9 cellular contexts compared by ENCODE assay signal in genomic region chr20:841568-842546, GRCh38. TPM values are rescaled to one million over a fixed set of nuclear protein-coding genes. Genes with fewer than 3 reads are reported as not detected.
A peak's percentile ranks its signal among the peaks of the same experiment; 100 is the strongest.
DNase-seq lines count a peak whose midpoint lies in the region; ATAC-seq and TF ChIP-seq lines count a peak whose summit lies in the region.
"Had no signal": no experiment of that assay in that cellular context is flagged by ENCODE, and none has a peak within 500 bp of the region (broad histone marks: within the 10 kb centered on the region; RNA-seq: fewer than 3 reads in every experiment).

No MANE protein-coding gene starts in this region.

- H3K4me3 Mint-ChIP-seq in progenitor cell of endocrine pancreas (ENCODE audit: low read depth), result peak overlapping the region; percentile 83

- no peaks in the 10 kb centered on the region for H3K36me3 ChIP-seq in PC-9 (ENCODE audit: low read depth)
- peaks cover 2% of the 10 kb centered on the region for H3K36me3 ChIP-seq in fibroblast of lung (ENCODE audit: control insufficient read depth, insufficient read depth, low read length)
- H3K36me3 ChIP-seq in SK-N-SH (replicated peaks in 1 of 2; ENCODE audit: control insufficient read depth in 1 of 2, insufficient read depth in 2 of 2, low read length in 1 of 2), result peaks cover 0 to 4% of the 10 kb centered on the region in 2 experiments

- H3K9ac ChIP-seq in fibroblast of lung (ENCODE audit: insufficient read depth, low read length) (peak overlapping the region; percentile 41), SK-N-SH (no peak overlapping the region)

- H3K27ac ChIP-seq in PC-9 (peak overlapping the region; percentile 58), fibroblast of lung (ENCODE audit: insufficient read depth, low read length) (no peak overlapping the region), SK-N-SH (ENCODE audit: low read depth in 2 of 2, low read length in 1 of 2) (no peak overlapping the region)

- peaks cover 5% of the 10 kb centered on the region for H3K36me3 Mint-ChIP-seq in progenitor cell of endocrine pancreas (ENCODE audit: insufficient read depth)

- H3K4me3 ChIP-seq in PC-9 (peak overlapping the region; percentile 77), fibroblast of lung (replicated peaks in 1 of 4; ENCODE audit: control extremely low read depth in 1 of 4, insufficient read depth in 1 of 4, low read depth in 3 of 4, low read length in 4 of 4) (peak overlapping the region in 3 of 4 experiments; percentile 22 to 51 (median 33)), SK-N-SH (ENCODE audit: low read depth in 2 of 2, low read length in 1 of 2) (no peak overlapping the region)

- peaks cover 4% of the 10 kb centered on the region for H3K9me3 Mint-ChIP-seq in progenitor cell of endocrine pancreas (ENCODE audit: low read depth)

- intact Hi-C loops in PC-9 (cut with micrococcal nuclease; ENCODE audit: unreplicated experiment), result loop anchor here (1.0 kb wide), 1 partner anchor 14 kb away; no protein-coding TSS in a partner anchor

- H2AFZ ChIP-seq in PC-9 (peak overlapping the region; percentile 79), fibroblast of lung (ENCODE audit: low read length) (no peak overlapping the region), SK-N-SH (ENCODE audit: low read depth) (no peak overlapping the region)

- CTCF ChIA-PET in PC-9 (lab: Charles Lee), result no interaction called here
- CTCF ChIA-PET in SK-N-SH (lab: Yijun Ruan, JAX), result interaction anchor here (0.6 to 3.8 kb wide), 2 partner anchors 23 to 267 kb away, joined by 3 to 10 read pairs; no protein-coding TSS in a partner anchor

- DNase-seq in GM10266 (ENCODE audit: extremely low spot score) (peak; percentile 38), PC-9 (peak; percentile 77 to 84), fibroblast of lung (ENCODE audit: low read depth in 2 of 2) (no peak), progenitor cell of endocrine pancreas (ENCODE audit: low spot score, unreplicated experiment) (peak; percentile 28), SK-N-SH (no peak)
- DNase-seq: HCEC 1CT had no signal

- H3K4me1 ChIP-seq in PC-9 (replicated peaks; ENCODE audit: insufficient read depth) (peaks cover 33% of the 10 kb centered on the region), fibroblast of lung (ENCODE audit: control insufficient read depth, extremely low read depth, insufficient read depth, low read length) (peaks cover 2% of the 10 kb centered on the region), SK-N-SH (ENCODE audit: control insufficient read depth in 1 of 2, insufficient read depth in 2 of 2, low read depth in 1 of 2, low read length in 1 of 2) (peaks cover 0 to 33% of the 10 kb centered on the region in 2 experiments; a peak in 1 of 4 replicates)

- peaks cover 3% of the 10 kb centered on the region for H3K27me3 Mint-ChIP-seq in progenitor cell of endocrine pancreas

- TSS peak; percentile 85 for BruUV-seq in PC-9 (replicated peaks; lab: Mats Ljungman, UMichigan)

- H3K4me2 ChIP-seq in PC-9 (peak overlapping the region; percentile 80), fibroblast of lung (ENCODE audit: extremely low read depth, insufficient read depth, low read length) (peak overlapping the region; percentile 52), SK-N-SH (no peak overlapping the region)

- TF ChIP-seq RAD21 in SK-N-SH (IDR thresholded peaks at IDR 0.05; ENCODE audit: low read length), result no peak

- TF ChIP-seq EP300 in SK-N-SH (IDR thresholded peaks at IDR 0.05; ENCODE audit: borderline replicate concordance in 1 of 2, low read depth in 1 of 2, low read length in 1 of 2), result no peak

- POLR2A ChIA-PET in PC-9 (lab: Charles Lee; ENCODE audit: unreplicated experiment) (no interaction called here), SK-N-SH (lab: Yijun Ruan, JAX) (no interaction called here)

- no peaks in the 10 kb centered on the region for H3K9me3 ChIP-seq in PC-9 (ENCODE audit: insufficient read depth, low read depth)
- H3K9me3 ChIP-seq in fibroblast of lung (ENCODE audit: control insufficient read depth, insufficient read depth, low read depth, low read length), result no peaks in the 10 kb centered on the region
- no peaks in the 10 kb centered on the region for H3K9me3 ChIP-seq in SK-N-SH

- H4K20me1 ChIP-seq in PC-9 (ENCODE audit: insufficient read depth) (no peaks in the 10 kb centered on the region; the same call in 1 of the 2 replicates), fibroblast of lung (ENCODE audit: control insufficient read depth, extremely low read depth, insufficient read depth, low read length) (no peaks in the 10 kb centered on the region), SK-N-SH (ENCODE audit: insufficient read depth) (no peaks in the 10 kb centered on the region)

- H3F3A ChIP-seq in PC-9 (ENCODE audit: insufficient read depth, low read depth) (peaks cover 13% of the 10 kb centered on the region; the same call in 1 of the 2 replicates), SK-N-SH (replicated peaks; ENCODE audit: insufficient read depth) (no peaks in the 10 kb centered on the region)

- ATAC-seq in HG02981 (IDR thresholded peaks at IDR 0.05; ENCODE audit: unreplicated experiment), result no peak
- ATAC-seq in HG03521 (IDR thresholded peaks at IDR 0.05; ENCODE audit: unreplicated experiment), result no peak
- no peak for ATAC-seq in HG03280 (IDR thresholded peaks at IDR 0.05; ENCODE audit: unreplicated experiment)

- peaks cover 80% of the 10 kb centered on the region for H3K79me2 ChIP-seq in PC-9 (ENCODE audit: low read depth)
- H3K79me2 ChIP-seq in fibroblast of lung (ENCODE audit: control insufficient read depth, insufficient read depth, low read length), result peaks cover 39% of the 10 kb centered on the region
- H3K79me2 ChIP-seq in SK-N-SH (ENCODE audit: insufficient read depth), result peaks cover 51% of the 10 kb centered on the region

- TF ChIP-seq CTCF in GM10266 (IDR thresholded peaks at IDR 0.05; ENCODE audit: control insufficient read depth, insufficient read depth, low read depth, missing control alignments), result no peak
- TF ChIP-seq CTCF in PC-9 (conservative IDR thresholded peaks at IDR 0.05), result no peak
- no peak for TF ChIP-seq CTCF in fibroblast of lung (conservative IDR thresholded peaks at IDR 0.05 in 1 of 2, IDR thresholded peaks at IDR 0.05 in 1 of 2; ENCODE audit: low read depth in 1 of 2, low read length in 2 of 2)
- peak; percentile 22 for TF ChIP-seq CTCF in progenitor cell of endocrine pancreas (IDR thresholded peaks at IDR 0.05; ENCODE audit: unreplicated experiment)
- no peak for TF ChIP-seq CTCF in SK-N-SH (IDR thresholded peaks at IDR 0.05)

- peaks cover 10% of the 10 kb centered on the region for H3K4me1 Mint-ChIP-seq in progenitor cell of endocrine pancreas (ENCODE audit: low read depth)

- H3K27ac Mint-ChIP-seq in progenitor cell of endocrine pancreas, result peak overlapping the region; percentile 79

- H3K27me3 ChIP-seq in PC-9 (ENCODE audit: insufficient read depth, low read depth), result no peaks in the 10 kb centered on the region
- H3K27me3 ChIP-seq in fibroblast of lung (ENCODE audit: control insufficient read depth, insufficient read depth, low read length), result no peaks in the 10 kb centered on the region
- no peaks in the 10 kb centered on the region for H3K27me3 ChIP-seq in SK-N-SH (ENCODE audit: insufficient read depth)

- 89% methylated on average over 39 of the region's 62 CpGs for WGBS in SK-N-SH (ENCODE audit: low lambda C conversion rate)

- H3K9me2 ChIP-seq in PC-9 (ENCODE audit: insufficient read depth), result no peaks in the 10 kb centered on the region
- H3K9me2 ChIP-seq in SK-N-SH, result no peaks in the 10 kb centered on the region

TF ChIP-seq in SK-N-SH, 30 proteins besides CTCF, POLR2A, EP300 and RAD21 (continues in another document):
- TF ChIP-seq RCOR1 (IDR thresholded peaks at IDR 0.05; ENCODE audit: low read length), result no peak
- no peak for TF ChIP-seq USF1 (IDR thresholded peaks at IDR 0.05; ENCODE audit: borderline replicate concordance, low read depth)
- TF ChIP-seq ZBTB33 (IDR thresholded peaks at IDR 0.05; ENCODE audit: borderline replicate concordance, low read depth), result no peak
- no peak for TF ChIP-seq PBX3 (IDR thresholded peaks at IDR 0.05)
- TF ChIP-seq CHD2 (IDR thresholded peaks at IDR 0.05; ENCODE audit: low read length, partially characterized antibody), result no peak
- TF ChIP-seq TCF12 (IDR thresholded peaks at IDR 0.05), result no peak

RNA-seq across cellular contexts. Expression of gene FAM110A, which starts 8.3 kb away (rescaled TPM):
- total RNA-seq in PC-9 (2021), result 30.8 and 36.6 TPM in 2 replicates
- total RNA-seq in fibroblast of lung, result 1.3 and 1.8 TPM in 2 replicates
- 1.5 and 4.0 TPM in 2 replicates for polyA plus RNA-seq in fibroblast of lung
- polyA plus RNA-seq in fibroblast of lung (2012), result 2.3 and 6.6 TPM in 2 replicates
- 0.86 and 6.2 TPM in 2 replicates for polyA minus RNA-seq in fibroblast of lung (ENCODE audit: low replicate concordance)
- 17.4 and 17.9 TPM in 2 replicates for total RNA-seq in progenitor cell of endocrine pancreas
- polyA plus RNA-seq in SK-N-SH (2012; rRNA removed), result 2.5 and 3.8 TPM in 2 replicates
- 1.9 and 2.3 TPM in 2 replicates for polyA plus RNA-seq in SK-N-SH (2012; cell fraction: cytosol; rRNA removed)
- 4.3 and 7.1 TPM in 2 replicates for polyA plus RNA-seq in SK-N-SH (2012; cell fraction: nucleus; rRNA removed)

Comparison
In these comparisons a context has a peak if more than half of its experiments do, and no peak if none do; other contexts are left out.
1. DNase-seq: peak in GM10266 (single experiment), PC-9 (2 of 2) and progenitor cell of endocrine pancreas (single experiment); none in fibroblast of lung (0 of 2) and SK-N-SH (single experiment).
2. H3K4me3 ChIP-seq: peak in PC-9 (single experiment) and fibroblast of lung (3 of 4); none in SK-N-SH (0 of 2).